In the genomic region with DNA sequence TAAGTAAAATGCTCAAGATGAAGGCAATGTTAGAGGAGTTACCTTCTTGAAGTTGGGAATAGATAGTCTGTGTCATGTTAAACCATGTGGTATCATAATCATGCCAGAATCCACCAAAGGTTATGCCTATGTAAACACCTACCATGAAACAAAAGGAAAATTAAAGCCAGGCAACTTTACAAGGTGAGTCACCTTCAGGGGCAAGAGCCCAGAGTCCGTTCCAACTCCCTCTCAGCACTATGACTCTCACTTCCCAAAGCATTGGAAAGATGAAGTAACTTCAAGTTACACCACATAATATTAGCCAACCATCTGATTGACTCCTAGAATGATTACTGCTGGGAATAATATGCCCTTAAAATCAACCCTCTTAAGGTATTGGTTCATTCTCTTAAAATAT, we compare ENCODE assay signal across 20 cellular contexts. TPM values are rescaled to one million over a fixed set of nuclear protein-coding genes. Genes with fewer than 3 reads are reported as not detected.
DNase-seq lines count a peak whose midpoint lies in the region; ATAC-seq, FAIRE-seq and TF ChIP-seq lines count a peak whose summit lies in the region.
"Had no signal": no experiment of that assay in that cellular context is flagged by ENCODE, and none has a peak within 500 bp of the region (broad histone marks: within the 10 kb centered on the region; RNA-seq: fewer than 3 reads in every experiment).

No MANE protein-coding gene starts in this region.

- no peak for FAIRE-seq in HepG2 (lab: Jason Lieb, UNC)

- BruUV-seq in HepG2 (replicated peaks; lab: Mats Ljungman, UMichigan), result no TSS peak

- no peaks in the 10 kb centered on the region for H3K27me3 Mint-ChIP-seq in activated CD4-positive, alpha-beta T cell treated with anti-CD3 and anti-CD28 coated beads, Interleukin-2, amount 10 ng/mL, durations not matched to agents 24 days and 14 days
- no peaks in the 10 kb centered on the region for H3K27me3 Mint-ChIP-seq in T-helper 17 cell

- DNase-seq in AG20443 (ENCODE audit: low spot score) (peak; percentile 19), LoVo (ENCODE audit: low spot score) (peak; percentile 77), colonic mucosa (peak; percentile 36), HepG2 (ENCODE audit: low spot score) (peak; percentile 6), GM10248 (ENCODE audit: extremely low spot score) (no peak), T-helper 17 cell (no peak), OCI-M1 (lab: John Stamatoyannopoulos, UW) (no peak)
- no peak for DNase-seq in activated CD4-positive, alpha-beta T cell treated with anti-CD3 and anti-CD28 coated beads, Interleukin-2, amount 10 ng/mL, durations not matched to agents 24 days and 14 days
- DNase-seq: DMS153; effector CD4-positive, alpha-beta T cell; midbrain; NCI-H187 treated with DMSO at 0.1 percent for 48 hours; NCI-H526; Peyer's patch; stimulated activated CD4-positive, alpha-beta T cell treated with anti-CD3 and anti-CD28 coated beads, Interleukin-4, amount 100 ng/mL, for 4 hours; transverse colon had no signal

- TF ChIP-seq EP300 in HepG2 (IDR thresholded peaks at IDR 0.05; ENCODE audit: low read depth in 2 of 2, low read length in 2 of 2) (no peak), HepG2 (CRISPR knock-in tag; IDR thresholded peaks at IDR 0.05; ENCODE audit: borderline replicate concordance) (no peak)

- TF ChIP-seq CTCF in colonic mucosa (IDR thresholded peaks at IDR 0.05), result no peak
- no peak for TF ChIP-seq CTCF in HepG2 (CRISPR knock-in tag; IDR thresholded peaks at IDR 0.05)
- no peak for TF ChIP-seq CTCF in GM10248 (IDR thresholded peaks at IDR 0.05; ENCODE audit: control extremely low read depth, extremely low read depth, low read depth, missing control alignments)

- no peaks in the 10 kb centered on the region for H3K79me2 ChIP-seq in HepG2 (ENCODE audit: insufficient read depth, low read length)

- H3K4me3 Mint-ChIP-seq in activated CD4-positive, alpha-beta T cell treated with anti-CD3 and anti-CD28 coated beads, Interleukin-2, amount 10 ng/mL, durations not matched to agents 24 days and 14 days, result no peak overlapping the region
- no peak overlapping the region for H3K4me3 Mint-ChIP-seq in T-helper 17 cell

- H3K4me1 ChIP-seq in colonic mucosa (no peaks in the 10 kb centered on the region), HepG2 (ENCODE audit: insufficient read depth, low read length) (no peaks in the 10 kb centered on the region)
- H3K4me1 ChIP-seq: Peyer's patch, transverse colon had no signal

- no peak overlapping the region for H3K9ac ChIP-seq in colonic mucosa (ENCODE audit: low read depth in 2 of 2, low read length in 2 of 2)
- no peak overlapping the region for H3K9ac ChIP-seq in HepG2 (ENCODE audit: insufficient read depth, low read depth, low read length)

- H3K4me1 Mint-ChIP-seq in activated CD4-positive, alpha-beta T cell treated with anti-CD3 and anti-CD28 coated beads, Interleukin-2, amount 10 ng/mL, durations not matched to agents 24 days and 14 days, result peaks cover 5% of the 10 kb centered on the region
- H3K4me1 Mint-ChIP-seq in T-helper 17 cell, result no peaks in the 10 kb centered on the region

- no peak overlapping the region for H3K27ac Mint-ChIP-seq in activated CD4-positive, alpha-beta T cell treated with anti-CD3 and anti-CD28 coated beads, Interleukin-2, amount 10 ng/mL, durations not matched to agents 24 days and 14 days
- no peak overlapping the region for H3K27ac Mint-ChIP-seq in T-helper 17 cell
- H3K27ac Mint-ChIP-seq: activated naive CD4-positive, alpha-beta T cell treated with anti-CD3 and anti-CD28 coated beads, Interleukin-2, amount 50 U/mL, for 72 hours had no signal

- no peak for TF ChIP-seq RAD21 in HepG2 (CRISPR knock-in tag; IDR thresholded peaks at IDR 0.05)

- ATAC-seq in HepG2, result no peak; the same call in 2 of the 3 replicates
- no peak for ATAC-seq in T-helper 17 cell
- ATAC-seq: activated naive CD4-positive, alpha-beta T cell treated with anti-CD3 and anti-CD28 coated beads, Interleukin-2, amount 50 U/mL, for 72 hours; sciatic nerve had no signal

- H3K27me3 ChIP-seq in colonic mucosa (no peaks in the 10 kb centered on the region), HepG2 (ENCODE audit: control insufficient read depth in 1 of 2, insufficient read depth in 2 of 2, low read length in 2 of 2) (no peaks in the 10 kb centered on the region; a peak in 1 of 5 replicates)
- H3K27me3 ChIP-seq: cardiac muscle cell, neutrophil, Peyer's patch, transverse colon had no signal

- peaks cover 12% of the 10 kb centered on the region for H3K36me3 Mint-ChIP-seq in activated CD4-positive, alpha-beta T cell treated with anti-CD3 and anti-CD28 coated beads, Interleukin-2, amount 10 ng/mL, durations not matched to agents 24 days and 14 days (ENCODE audit: low read depth)
- H3K36me3 Mint-ChIP-seq in T-helper 17 cell (ENCODE audit: low read depth), result no peaks in the 10 kb centered on the region

- H3K36me3 ChIP-seq in colonic mucosa (no peaks in the 10 kb centered on the region), HepG2 (replicated peaks in 1 of 2; ENCODE audit: control insufficient read depth in 1 of 2, insufficient read depth in 2 of 2, low read length in 2 of 2) (no peaks in the 10 kb centered on the region)
- H3K36me3 ChIP-seq: cardiac muscle cell, neutrophil, Peyer's patch, transverse colon had no signal

- POLR2A ChIA-PET in HepG2 (lab: Yijun Ruan, JAX) (no interaction called here), GM10248 (lab: Yijun Ruan, JAX) (no interaction called here)

- intact Hi-C loops in colonic mucosa (cut with DNase I), result no loop called here
- intact Hi-C loops in HepG2 (cut with micrococcal nuclease; ENCODE audit: unreplicated experiment), result no loop called here
- intact Hi-C loops in activated CD4-positive, alpha-beta T cell treated with anti-CD3 and anti-CD28 coated beads, Interleukin-2, amount 10 ng/mL, durations not matched to agents 24 days and 14 days (cut with micrococcal nuclease), result no loop called here

- H3K9me3 ChIP-seq in colonic mucosa, result no peaks in the 10 kb centered on the region
- H3K9me3 ChIP-seq in HepG2 (ENCODE audit: low read length), result peaks cover 9% of the 10 kb centered on the region
- no peaks in the 10 kb centered on the region for H3K9me3 ChIP-seq in T-helper 17 cell (ENCODE audit: control insufficient read depth, low read length, poor library complexity, severe bottlenecking)
- H3K9me3 ChIP-seq: neutrophil, transverse colon had no signal

- CTCF ChIA-PET in HepG2 (lab: Yijun Ruan, JAX; ENCODE audit: low intra/inter-chr PET ratio, low total read pairs), result no interaction called here
- CTCF ChIA-PET in GM10248 (lab: Yijun Ruan, JAX), result interaction anchor here (1.0 to 1.3 kb wide), 2 partner anchors 9 to 12 kb away, joined by 3 read pairs; no protein-coding TSS in a partner anchor

- no peaks in the 10 kb centered on the region for H4K20me1 ChIP-seq in HepG2 (ENCODE audit: insufficient read depth, low read length)

- H3K4me2 ChIP-seq in HepG2 (ENCODE audit: low read depth, low read length), result no peak overlapping the region

- no peak overlapping the region for H3K27ac ChIP-seq in colonic mucosa
- H3K27ac ChIP-seq in HepG2 (ENCODE audit: extremely low read length, insufficient read depth, low read length), result no peak overlapping the region
- H3K27ac ChIP-seq: cardiac muscle cell, neutrophil, Peyer's patch, transverse colon had no signal

- H2AFZ ChIP-seq in HepG2 (ENCODE audit: low read length), result no peak overlapping the region

- in situ Hi-C loops in HepG2 (cut with HindIII; ENCODE audit: extremely low pct_ligation_motif_present, low pct_unique_long_range_greater_than_20kb), result no loop called here

- H3K9me3 Mint-ChIP-seq in activated CD4-positive, alpha-beta T cell treated with anti-CD3 and anti-CD28 coated beads, Interleukin-2, amount 10 ng/mL, durations not matched to agents 24 days and 14 days, result peaks cover 19% of the 10 kb centered on the region

- H3K4me3 ChIP-seq in colonic mucosa (no peak overlapping the region), HepG2 (replicated peaks in 1 of 3; ENCODE audit: insufficient read depth in 1 of 3, low read depth in 2 of 3, low read length in 3 of 3) (no peak overlapping the region)
- H3K4me3 ChIP-seq: cardiac muscle cell, Peyer's patch, transverse colon had no signal

- TF ChIP-seq POLR2A in HepG2 (IDR thresholded peaks at IDR 0.05; ENCODE audit: insufficient read depth in 1 of 2, low read depth in 2 of 2, low read length in 2 of 2), result no peak

- WGBS in HepG2 (ENCODE audit: low lambda C conversion rate), result no CpG with 5 or more reads among the region's 1 CpG

TF ChIP-seq in HepG2, 621 proteins besides CTCF, POLR2A, EP300 and RAD21 (continues in another document):
- TF ChIP-seq WIZ (CRISPR knock-in tag; IDR thresholded peaks at IDR 0.05), result no peak

RNA-seq across cellular contexts. Expression of gene CATSPERB, which starts 38.5 kb away (rescaled TPM):
- total RNA-seq in colonic mucosa (1 to 10 TPM; 2.2 to 2.9 TPM), HepG2 (2016; rRNA removed; fragmentation: Illumina TruSeq; extraction: Trizol) (not detected in 2 replicates), T-helper 17 cell (1 to 10 TPM; 2.2 to 4.1 TPM)
- not detected in 2 replicates for total RNA-seq in HepG2 (2016; cell fraction: cytosol; rRNA removed; fragmentation: Illumina TruSeq; extraction: Trizol; ENCODE audit: low read depth)
- not detected in 2 replicates for total RNA-seq in HepG2 (2016; cell fraction: insoluble cytoplasmic fraction; rRNA removed; fragmentation: Illumina TruSeq; extraction: Trizol)
- not detected in 2 replicates for total RNA-seq in HepG2 (2016; cell fraction: membrane; rRNA removed; fragmentation: Illumina TruSeq; extraction: Trizol)
- not detected in 2 replicates for total RNA-seq in HepG2 (2016; cell fraction: nucleus; rRNA removed; fragmentation: Illumina TruSeq; extraction: Trizol)
- not detected in 2 replicates for polyA plus RNA-seq in HepG2 (2011; rRNA removed)
- polyA plus RNA-seq in HepG2 (2011; cell fraction: cytosol; rRNA removed), result not detected in 2 replicates
- not detected in 2 replicates for polyA plus RNA-seq in HepG2 (2011; cell fraction: nucleus; rRNA removed)
- not detected in 2 replicates for polyA plus RNA-seq in HepG2 (2012)
- not detected in 2 replicates for polyA plus RNA-seq in HepG2 (2016; cell fraction: cytosol; fragmentation: Illumina TruSeq; extraction: Trizol; ENCODE audit: low read depth)
- not detected in 2 replicates for polyA plus RNA-seq in HepG2 (2016; cell fraction: insoluble cytoplasmic fraction; fragmentation: Illumina TruSeq; extraction: Trizol; ENCODE audit: low read depth)
- not detected in 2 replicates for polyA plus RNA-seq in HepG2 (2016; cell fraction: membrane; fragmentation: Illumina TruSeq; extraction: Trizol; ENCODE audit: low read depth)
- not detected in 2 replicates for polyA plus RNA-seq in HepG2 (2016; cell fraction: nucleus; fragmentation: Illumina TruSeq; extraction: Trizol; ENCODE audit: insufficient read depth, low read depth)
- not detected in 2 replicates for polyA minus RNA-seq in HepG2 (2011; rRNA and poly(A)+ RNA removed; ENCODE audit: low replicate concordance)
- polyA minus RNA-seq in HepG2 (2011; cell fraction: cytosol; rRNA and poly(A)+ RNA removed), result not detected in 2 replicates
- polyA minus RNA-seq in HepG2 (2011; cell fraction: nucleus; rRNA and poly(A)+ RNA removed), result not detected in 2 replicates
- total RNA-seq in activated CD4-positive, alpha-beta T cell treated with anti-CD3 and anti-CD28 coated beads, Interleukin-2, amount 10 ng/mL, durations not matched to agents 24 days and 14 days, result 0.30 and 1.5 TPM in 2 replicates
- total RNA-seq: cardiac muscle cell had no signal
- polyA plus RNA-seq: cardiac muscle cell had no signal

Comparison
In these comparisons a context has a peak if more than half of its experiments do, and no peak if none do; other contexts are left out.
1. DNase-seq: peak in AG20443 (single experiment), LoVo (single experiment), colonic mucosa (single experiment) and HepG2 (single experiment); none in GM10248 (single experiment), activated CD4-positive, alpha-beta T cell treated with anti-CD3 and anti-CD28 coated beads, Interleukin-2, amount 10 ng/mL, durations not matched to agents 24 days and 14 days (single experiment), T-helper 17 cell (0 of 3) and OCI-M1 (single experiment).